1 cellular context compared by ENCODE assay signal in the genomic region with DNA sequence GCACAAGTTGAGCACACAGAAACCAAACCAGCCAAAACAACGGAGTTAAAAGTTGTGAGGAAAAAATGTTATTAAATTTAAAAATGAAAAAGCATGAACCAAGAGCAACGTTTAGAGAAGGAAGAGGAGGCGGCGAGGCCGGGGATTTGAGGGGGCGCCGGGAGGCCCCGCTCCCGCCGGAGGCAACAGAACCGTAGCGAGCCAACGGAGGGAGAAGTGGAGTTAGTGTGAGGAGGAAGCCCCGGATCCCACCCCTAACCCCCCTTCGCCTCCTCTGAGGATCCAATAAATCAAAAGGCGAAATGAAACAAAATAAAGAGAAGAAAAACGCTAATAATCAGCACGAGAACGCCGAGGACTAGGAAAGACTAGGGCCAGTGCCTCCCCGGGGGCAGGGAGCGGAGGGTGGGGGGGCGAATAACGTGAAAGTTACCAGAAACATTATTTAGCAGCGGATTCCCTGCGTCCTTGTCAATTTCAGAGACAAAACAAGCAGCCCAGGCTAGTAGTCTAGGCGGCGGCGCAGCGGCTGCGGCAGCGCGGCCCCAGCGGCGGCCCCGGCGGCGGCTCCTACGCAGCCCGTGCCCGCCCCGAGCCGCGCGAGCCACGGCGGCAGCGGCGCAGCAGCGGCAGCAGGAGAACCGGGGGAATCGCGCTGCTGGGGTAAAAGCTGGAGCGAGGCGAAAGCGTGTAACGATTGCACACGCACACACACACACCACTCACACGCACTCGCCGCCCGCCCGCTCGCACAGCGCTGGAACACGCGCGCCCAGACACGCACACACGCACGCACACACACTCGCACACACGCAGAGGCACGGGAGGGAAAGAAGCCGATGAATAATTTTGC.
TF ChIP-seq lines count a peak whose summit lies in the region.

No MANE protein-coding gene starts in this region.

TF ChIP-seq in H1, 55 proteins besides CTCF, POLR2A, EP300 and RAD21 (continued from another document):
- no peak for TF ChIP-seq TCF12 (IDR thresholded peaks at IDR 0.05; ENCODE audit: low read depth, low read length)
- TF ChIP-seq RBBP5 (IDR thresholded peaks at IDR 0.05; ENCODE audit: borderline replicate concordance, low read depth, low read length) = no peak
- no peak for TF ChIP-seq SP2 (IDR thresholded peaks at IDR 0.05; ENCODE audit: low read length)
- peak; percentile 89 for TF ChIP-seq RNF2 (IDR thresholded peaks at IDR 0.05; ENCODE audit: borderline replicate concordance, low read depth, low read length, missing control alignments, poor library complexity, severe bottlenecking)
- TF ChIP-seq NRF1 (IDR thresholded peaks at IDR 0.05; ENCODE audit: low read depth, low read length) = no peak
- TF ChIP-seq, protein P1, sequence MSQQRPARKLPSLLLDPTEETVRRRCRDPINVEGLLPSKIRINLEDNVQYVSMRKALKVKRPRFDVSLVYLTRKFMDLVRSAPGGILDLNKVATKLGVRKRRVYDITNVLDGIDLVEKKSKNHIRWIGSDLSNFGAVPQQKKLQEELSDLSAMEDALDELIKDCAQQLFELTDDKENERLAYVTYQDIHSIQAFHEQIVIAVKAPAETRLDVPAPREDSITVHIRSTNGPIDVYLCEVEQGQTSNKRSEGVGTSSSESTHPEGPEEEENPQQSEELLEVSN (IDR thresholded peaks at IDR 0.05) = no peak
- peak; percentile 74 for TF ChIP-seq SUZ12 (IDR thresholded peaks at IDR 0.05; ENCODE audit: low read length)
